25 cellular contexts compared by ENCODE assay signal in genomic region chr5:58066076-58066475, GRCh38.
"Had no signal": no experiment of that assay in that cellular context is flagged by ENCODE, and none has a peak within 500 bp of the region (broad histone marks: within the 10 kb centered on the region; RNA-seq: fewer than 3 reads in every experiment).

No MANE protein-coding gene starts in this region.

- H2AFZ ChIP-seq: neural progenitor cell, parathyroid adenoma had no signal

- H3K4me3 Mint-ChIP-seq: naive thymus-derived CD4-positive, alpha-beta T cell; nephron; neural progenitor cell; stimulated activated naive CD8-positive, alpha-beta T cell treated with anti-CD3 and anti-CD28 coated beads, Interleukin-15, amount 100 ng/mL, for 72 hours had no signal

- H3K4me1 ChIP-seq: lower lobe of right lung, parathyroid adenoma, suprapubic skin, uterus had no signal

- H3K4me1 Mint-ChIP-seq: naive thymus-derived CD4-positive, alpha-beta T cell; stimulated activated naive CD8-positive, alpha-beta T cell treated with anti-CD3 and anti-CD28 coated beads, Interleukin-15, amount 100 ng/mL, for 72 hours had no signal

- H3K9me3 Mint-ChIP-seq: stimulated activated naive CD8-positive, alpha-beta T cell treated with anti-CD3 and anti-CD28 coated beads, Interleukin-15, amount 100 ng/mL, for 72 hours had no signal

- H3K79me2 ChIP-seq: parathyroid adenoma had no signal

- H3K9ac ChIP-seq: neural progenitor cell, parathyroid adenoma had no signal

- H3K27me3 ChIP-seq: esophagus squamous epithelium, neural progenitor cell, suprapubic skin, transverse colon, upper lobe of right lung, uterus had no signal

- DNase-seq: dermis blood vessel endothelial cell; effector memory CD4-positive, alpha-beta T cell; erythroblast; esophagus squamous epithelium; hypothalamus; left ventricle myocardium superior; lower lobe of right lung; naive thymus-derived CD4-positive, alpha-beta T cell; stimulated activated CD4-positive, alpha-beta T cell treated with anti-CD3 and anti-CD28 coated beads, Interleukin-12 subunit alpha, Interleukin-12 subunit beta, amount 100 ng/mL, for 4 hours; stimulated activated CD4-positive, alpha-beta T cell treated with anti-CD3 and anti-CD28 coated beads, Interleukin-1b, Interleukin-23, amount 100 ng/mL, for 48 hours; stimulated activated CD4-positive, alpha-beta T cell treated with anti-CD3 and anti-CD28 coated beads, Interleukin-4, amount 100 ng/mL, for 1 hour; stimulated activated CD8-positive, alpha-beta memory T cell treated with anti-CD3 and anti-CD28 coated beads, Interleukin-4, amount 100 ng/mL, for 48 hours; stimulated activated naive CD4-positive, alpha-beta T cell; stimulated activated naive CD8-positive, alpha-beta T cell treated with anti-CD3 and anti-CD28 coated beads, Interleukin-15, amount 100 ng/mL, for 72 hours; transverse colon; upper lobe of right lung; uterus had no signal

- ATAC-seq: left ventricle myocardium superior; lower lobe of right lung; naive thymus-derived CD4-positive, alpha-beta T cell; sciatic nerve; stimulated activated naive CD8-positive, alpha-beta T cell treated with anti-CD3 and anti-CD28 coated beads, Interleukin-15, amount 100 ng/mL, for 72 hours; upper lobe of right lung had no signal

- H3K27me3 Mint-ChIP-seq: progenitor cell of endocrine pancreas; stimulated activated naive CD8-positive, alpha-beta T cell treated with anti-CD3 and anti-CD28 coated beads, Interleukin-15, amount 100 ng/mL, for 72 hours had no signal

- H3K27ac ChIP-seq: coronary artery, esophagus squamous epithelium, lower lobe of right lung, neural progenitor cell, parathyroid adenoma, suprapubic skin, transverse colon, upper lobe of right lung, uterus had no signal

- H3K4me2 ChIP-seq: neural progenitor cell, smooth muscle cell had no signal

- H3K27ac Mint-ChIP-seq: naive thymus-derived CD4-positive, alpha-beta T cell; neural progenitor cell; progenitor cell of endocrine pancreas; stimulated activated naive CD8-positive, alpha-beta T cell treated with anti-CD3 and anti-CD28 coated beads, Interleukin-15, amount 100 ng/mL, for 72 hours had no signal

- H3K4me3 ChIP-seq: coronary artery, esophagus squamous epithelium, lower lobe of right lung, neural progenitor cell, smooth muscle cell, suprapubic skin, transverse colon, upper lobe of right lung, uterus had no signal

- H3K36me3 ChIP-seq: esophagus squamous epithelium, lower lobe of right lung, neural progenitor cell, suprapubic skin, transverse colon, upper lobe of right lung, uterus had no signal

- H3K36me3 Mint-ChIP-seq: naive thymus-derived CD4-positive, alpha-beta T cell; neural progenitor cell had no signal

- H3K9me3 ChIP-seq: esophagus squamous epithelium, lower lobe of right lung, suprapubic skin, transverse colon, upper lobe of right lung, uterus had no signal
